ENCODE assay signal across 9 cellular contexts in the genomic region with DNA sequence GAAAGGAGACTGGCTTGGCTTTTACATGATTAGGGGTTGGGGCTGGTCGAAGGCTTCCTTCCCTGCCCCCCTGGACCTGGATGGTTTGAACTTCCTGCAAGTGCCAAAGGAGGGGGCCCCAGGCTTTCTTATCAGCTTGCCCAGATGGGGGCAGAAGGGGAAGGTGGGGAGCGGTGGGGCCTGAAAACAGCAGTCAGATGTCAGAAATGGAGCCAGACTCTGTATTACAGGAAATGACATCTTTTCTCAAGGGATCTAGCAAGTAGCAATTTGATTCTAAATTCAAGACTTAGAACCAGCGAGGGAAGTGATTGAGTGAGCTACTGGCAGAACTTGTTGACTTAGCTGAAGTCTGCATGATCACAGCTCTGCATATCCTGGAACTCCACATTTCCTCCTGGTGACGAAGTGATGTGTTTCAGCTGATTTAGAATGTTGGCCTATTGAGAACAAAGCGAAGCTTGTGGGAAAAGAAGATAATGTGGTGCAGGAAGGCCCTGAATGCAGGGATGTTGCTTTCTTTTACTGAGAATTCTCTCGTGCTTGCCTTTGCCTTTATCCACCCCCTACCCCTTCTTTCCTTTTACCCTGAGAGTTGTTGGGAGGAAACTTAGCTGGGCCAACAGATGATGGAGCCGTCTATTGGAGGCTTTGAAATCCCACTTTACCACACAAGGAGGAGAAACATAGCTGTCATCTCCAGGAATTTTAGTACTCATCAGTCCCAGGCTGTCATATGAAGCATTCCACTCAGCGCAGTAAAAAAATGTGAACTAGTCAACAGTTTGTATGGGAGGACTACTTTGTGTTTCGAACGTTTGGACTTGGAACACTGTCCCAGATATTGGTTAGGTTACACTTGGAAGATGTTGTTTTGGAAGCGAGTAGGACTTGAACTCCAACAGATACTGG. TPM values are rescaled to one million over a fixed set of nuclear protein-coding genes. Genes with fewer than 3 reads are reported as not detected.
A peak's percentile ranks its signal among the peaks of the same experiment; 100 is the strongest.
DNase-seq lines count a peak whose midpoint lies in the region; ATAC-seq and TF ChIP-seq lines count a peak whose summit lies in the region.
"Had no signal": no experiment of that assay in that cellular context is flagged by ENCODE, and none has a peak within 500 bp of the region (broad histone marks: within the 10 kb centered on the region; RNA-seq: fewer than 3 reads in every experiment).

No MANE protein-coding gene starts in this region.

- no peaks in the 10 kb centered on the region for H3K27me3 Mint-ChIP-seq in activated naive CD8-positive, alpha-beta T cell treated with anti-CD3 and anti-CD28 coated beads, Interleukin-2, amount 50 U/mL, for 24 hours

- DNase-seq in GM19240 (ENCODE audit: insufficient read length, low spot score) (peak; percentile 13), kidney tubule cell (ENCODE audit: low spot score) (peak; percentile 20), SW480 (ENCODE audit: low spot score) (no peak)
- peak; percentile 18 for DNase-seq in activated naive CD8-positive, alpha-beta T cell treated with anti-CD3 and anti-CD28 coated beads, Interleukin-2, amount 50 U/mL, for 24 hours

- peaks cover 59% of the 10 kb centered on the region for H3K4me1 Mint-ChIP-seq in activated naive CD8-positive, alpha-beta T cell treated with anti-CD3 and anti-CD28 coated beads, Interleukin-2, amount 50 U/mL, for 24 hours

- no peaks in the 10 kb centered on the region for H3K9me3 Mint-ChIP-seq in activated naive CD8-positive, alpha-beta T cell treated with anti-CD3 and anti-CD28 coated beads, Interleukin-2, amount 50 U/mL, for 24 hours

- H3K4me3 Mint-ChIP-seq in activated naive CD8-positive, alpha-beta T cell treated with anti-CD3 and anti-CD28 coated beads, Interleukin-2, amount 50 U/mL, for 24 hours, result peak overlapping the region; percentile 2

- peak overlapping the region; percentile 70 for H3K27ac Mint-ChIP-seq in activated naive CD8-positive, alpha-beta T cell treated with anti-CD3 and anti-CD28 coated beads, Interleukin-2, amount 50 U/mL, for 24 hours

- TF ChIP-seq CTCF in C4-2B (conservative IDR thresholded peaks at IDR 0.05), result no peak

- H3K36me3 Mint-ChIP-seq in activated naive CD8-positive, alpha-beta T cell treated with anti-CD3 and anti-CD28 coated beads, Interleukin-2, amount 50 U/mL, for 24 hours (ENCODE audit: low read depth), result peaks cover 3% of the 10 kb centered on the region

- H3K27ac ChIP-seq in C4-2B (0 out of 2 replicates have a peak overlapping the region, but pooled peaks have one; percentile 8), temporal lobe (ENCODE audit: low read depth, low read length) (peak overlapping the region; percentile 40)

- ATAC-seq in HG03342 (IDR thresholded peaks at IDR 0.05; ENCODE audit: unreplicated experiment) (peak; percentile 72), HG03521 (IDR thresholded peaks at IDR 0.05; ENCODE audit: unreplicated experiment) (no peak)
- peak; percentile 18 for ATAC-seq in activated naive CD8-positive, alpha-beta T cell treated with anti-CD3 and anti-CD28 coated beads, Interleukin-2, amount 50 U/mL, for 24 hours
- ATAC-seq: HCT116 had no signal

RNA-seq across cellular contexts. Expression of gene CCNY, which starts 43.2 kb away (rescaled TPM):
- total RNA-seq in temporal lobe, result 28.3 TPM
